ENCODE assay signal across 16 cellular contexts in the genomic region with DNA sequence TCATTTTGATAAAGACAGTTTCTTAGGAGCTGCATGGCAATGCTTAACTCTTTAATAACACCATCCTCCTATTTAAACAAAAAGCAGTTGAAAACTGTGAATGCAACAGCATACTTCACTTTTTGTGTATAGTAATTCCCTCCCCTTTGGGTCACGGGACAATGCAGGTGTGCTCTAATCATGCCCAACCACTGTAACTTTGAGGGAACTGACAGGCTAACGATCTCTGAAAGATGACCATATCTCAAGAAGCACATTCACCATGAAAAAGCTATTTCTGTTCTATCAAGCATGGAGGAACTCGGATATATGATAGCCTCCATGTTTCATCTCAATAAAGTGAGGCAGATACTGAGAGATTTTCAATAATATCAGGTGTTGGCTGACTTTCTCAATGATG.
DNase-seq lines count a peak whose midpoint lies in the region; ATAC-seq, FAIRE-seq and TF ChIP-seq lines count a peak whose summit lies in the region.
"Had no signal": no experiment of that assay in that cellular context is flagged by ENCODE, and none has a peak within 500 bp of the region (broad histone marks: within the 10 kb centered on the region; RNA-seq: fewer than 3 reads in every experiment).

No MANE protein-coding gene starts in this region.

- peaks cover 4% of the 10 kb centered on the region for H3K9me3 Mint-ChIP-seq in activated T-helper 17 cell treated with anti-CD3 and anti-CD28 coated beads, Interleukin-2, amount 50 U/mL, for 72 hours
- H3K9me3 Mint-ChIP-seq: stimulated activated memory B cell treated with anti-CD40 and anti-IgM and Interleukin-4, amounts not matched to agents 10 μg/mL and 1 μg/mL and 100 μg/mL, for 72 hours; T-cell had no signal

- TF ChIP-seq CTCF in GM13977 (IDR thresholded peaks at IDR 0.05; ENCODE audit: extremely low read depth, insufficient read depth, missing control alignments), result no peak
- TF ChIP-seq CTCF in dorsolateral prefrontal cortex (IDR thresholded peaks at IDR 0.05 in 54 of 56, conservative IDR thresholded peaks at IDR 0.05 in 2 of 56; ENCODE audit: low read depth in 1 of 56, partially characterized antibody in 56 of 56), result no peak

- ATAC-seq in GM19463 (IDR thresholded peaks at IDR 0.05; ENCODE audit: unreplicated experiment) (peak; percentile 72), HG02852 (IDR thresholded peaks at IDR 0.05; ENCODE audit: unreplicated experiment) (peak; percentile 79), HG03378 (IDR thresholded peaks at IDR 0.05; ENCODE audit: unreplicated experiment) (peak; percentile 60)
- no peak for ATAC-seq in activated T-helper 17 cell treated with anti-CD3 and anti-CD28 coated beads, Interleukin-2, amount 50 U/mL, for 72 hours (replicated peaks)
- ATAC-seq: body of pancreas; foreskin keratinocyte; stimulated activated memory B cell treated with anti-CD40 and anti-IgM and Interleukin-4, amounts not matched to agents 10 μg/mL and 1 μg/mL and 100 μg/mL, for 72 hours; T-cell had no signal

- no peaks in the 10 kb centered on the region for H3K27me3 Mint-ChIP-seq in activated T-helper 17 cell treated with anti-CD3 and anti-CD28 coated beads, Interleukin-2, amount 50 U/mL, for 72 hours
- H3K27me3 Mint-ChIP-seq: stimulated activated memory B cell treated with anti-CD40 and anti-IgM and Interleukin-4, amounts not matched to agents 10 μg/mL and 1 μg/mL and 100 μg/mL, for 72 hours; T-cell had no signal

- DNase-seq in GM18507 (ENCODE audit: extremely low spot score, insufficient read length, low read depth) (no peak), GM13977 (ENCODE audit: low spot score) (no peak), NCI-H2029 (lab: John Stamatoyannopoulos, UW) (no peak), dorsolateral prefrontal cortex (no peak)
- DNase-seq: activated CD4-positive, alpha-beta T cell treated with anti-CD3 and anti-CD28 coated beads for 48 hours; activated effector memory CD4-positive, alpha-beta T cell treated with Interleukin-2 at 50 U/mL for 16 hours; body of pancreas; effector memory CD4-positive, alpha-beta T cell; foreskin keratinocyte; NCI-H2081; T-cell had no signal

- no peak overlapping the region for H3K4me3 ChIP-seq in dorsolateral prefrontal cortex
- H3K4me3 ChIP-seq: body of pancreas had no signal

- H3K36me3 Mint-ChIP-seq in activated T-helper 17 cell treated with anti-CD3 and anti-CD28 coated beads, Interleukin-2, amount 50 U/mL, for 72 hours (ENCODE audit: low read depth), result peaks cover 42% of the 10 kb centered on the region

- H3K27ac ChIP-seq in dorsolateral prefrontal cortex, result no peak overlapping the region
- H3K27ac ChIP-seq: body of pancreas, foreskin keratinocyte had no signal

- in situ Hi-C loops in GM13977 (cut with MboI; ENCODE audit: low pct_unique_long_range_greater_than_20kb, low sequenced_read_pairs, unreplicated experiment), result no loop called here

- peak; percentile 83 for FAIRE-seq in GM18507 (lab: Jason Lieb, UNC)

- peaks cover 5% of the 10 kb centered on the region for H3K4me1 Mint-ChIP-seq in activated T-helper 17 cell treated with anti-CD3 and anti-CD28 coated beads, Interleukin-2, amount 50 U/mL, for 72 hours
- H3K4me1 Mint-ChIP-seq: T-cell had no signal

- H3K27me3 ChIP-seq in dorsolateral prefrontal cortex, result no peaks in the 10 kb centered on the region
- H3K27me3 ChIP-seq: body of pancreas, foreskin keratinocyte had no signal

- no peak overlapping the region for H3K4me3 Mint-ChIP-seq in activated T-helper 17 cell treated with anti-CD3 and anti-CD28 coated beads, Interleukin-2, amount 50 U/mL, for 72 hours
- H3K4me3 Mint-ChIP-seq: stimulated activated memory B cell treated with anti-CD40 and anti-IgM and Interleukin-4, amounts not matched to agents 10 μg/mL and 1 μg/mL and 100 μg/mL, for 72 hours; T-cell had no signal

- intact Hi-C loops in dorsolateral prefrontal cortex (cut with DNase I), result no loop called here

- no peak overlapping the region for H3K27ac Mint-ChIP-seq in activated T-helper 17 cell treated with anti-CD3 and anti-CD28 coated beads, Interleukin-2, amount 50 U/mL, for 72 hours
- H3K27ac Mint-ChIP-seq: stimulated activated memory B cell treated with anti-CD40 and anti-IgM and Interleukin-4, amounts not matched to agents 10 μg/mL and 1 μg/mL and 100 μg/mL, for 72 hours; T-cell had no signal
